In genomic region chr1:40507973-40508372, GRCh38 we compare ENCODE assay signal across 8 cellular contexts. TPM values are rescaled to one million over a fixed set of nuclear protein-coding genes. Genes with fewer than 3 reads are reported as not detected.
DNase-seq lines count a peak whose midpoint lies in the region; ATAC-seq and TF ChIP-seq lines count a peak whose summit lies in the region.

No MANE protein-coding gene starts in this region.

- H3K9me3 Mint-ChIP-seq in activated naive CD4-positive, alpha-beta T cell treated with anti-CD3 and anti-CD28 coated beads for 36 hours = peaks cover 37% of the 10 kb centered on the region

- H3K9me3 ChIP-seq in body of pancreas = peaks cover 0 to 7% (median 0%) of the 10 kb centered on the region in 3 donors
- peaks cover 2 to 3% of the 10 kb centered on the region in 2 donors for H3K9me3 ChIP-seq in lung (ENCODE audit: control insufficient read depth in 2 of 2, insufficient read depth in 1 of 2, low read length in 1 of 2)
- peaks cover 0 to 61% (median 2%) of the 10 kb centered on the region in 4 donors for H3K9me3 ChIP-seq in tibial nerve

- no peak for TF ChIP-seq EP300 in tibial nerve (IDR thresholded peaks at IDR 0.05)

- H3K4me3 Mint-ChIP-seq in activated naive CD4-positive, alpha-beta T cell treated with anti-CD3 and anti-CD28 coated beads for 36 hours = peak overlapping the region; percentile 80

- CTCF ChIA-PET in activated naive CD4-positive, alpha-beta T cell treated with anti-CD3 and anti-CD28 coated beads for 36 hours (lab: Charles Lee) = interaction anchor here (1.0 kb wide), 1 partner anchor 169 kb away, joined by 3 read pairs; no protein-coding TSS in a partner anchor

- peaks cover 0 to 2% of the 10 kb centered on the region in 2 donors for H3K36me3 ChIP-seq in body of pancreas (replicated peaks in 1 of 2; ENCODE audit: insufficient read depth in 1 of 2, low read depth in 2 of 2)
- no peaks in the 10 kb centered on the region for H3K36me3 ChIP-seq in lung (ENCODE audit: control insufficient read depth in 2 of 2, insufficient read depth in 2 of 2, low read length in 2 of 2)
- H3K36me3 ChIP-seq in tibial nerve = peaks cover 0 to 43% (median 0%) of the 10 kb centered on the region in 3 donors

- H3K27me3 ChIP-seq in body of pancreas (no peaks in the 10 kb centered on the region), lung (ENCODE audit: control insufficient read depth, insufficient read depth) (no peaks in the 10 kb centered on the region), tibial nerve (no peaks in the 10 kb centered on the region)

- H3K36me3 Mint-ChIP-seq in activated naive CD4-positive, alpha-beta T cell treated with anti-CD3 and anti-CD28 coated beads for 36 hours (ENCODE audit: low read depth) = peaks cover 67% of the 10 kb centered on the region

- peak overlapping the region in 3 of 4 donors; percentile 46 to 77 (median 73) for H3K27ac ChIP-seq in body of pancreas
- H3K27ac ChIP-seq in lung (ENCODE audit: low read depth in 1 of 2, low read length in 1 of 2) = peak overlapping the region; percentile 33 to 63
- peak overlapping the region in 2 of 4 donors; percentile 67 to 78 for H3K27ac ChIP-seq in tibial nerve

- H3K4me1 Mint-ChIP-seq in activated naive CD4-positive, alpha-beta T cell treated with anti-CD3 and anti-CD28 coated beads for 36 hours (ENCODE audit: low read depth) = peaks cover 10% of the 10 kb centered on the region

- H3K27ac Mint-ChIP-seq in activated naive CD4-positive, alpha-beta T cell treated with anti-CD3 and anti-CD28 coated beads for 36 hours = peak overlapping the region; percentile 81

- intact Hi-C loops in activated naive CD4-positive, alpha-beta T cell treated with anti-CD3 and anti-CD28 coated beads for 36 hours (cut with micrococcal nuclease) = loop anchor here (1.0 kb wide), 3 partner anchors 23 to 57 kb away; partner anchors contain the start of genes ZFP69 and ZNF684
- intact Hi-C loops in body of pancreas (cut with DNase I) = no loop called here

- TF ChIP-seq POLR2A in body of pancreas (IDR thresholded peaks at IDR 0.05) = no peak
- TF ChIP-seq POLR2A in tibial nerve (IDR thresholded peaks at IDR 0.05) = no peak

- TF ChIP-seq CTCF in body of pancreas (IDR thresholded peaks at IDR 0.05) = no peak
- no peak for TF ChIP-seq CTCF in lung (IDR thresholded peaks at IDR 0.05; ENCODE audit: control extremely low read depth, extremely low read depth)
- no peak for TF ChIP-seq CTCF in tibial nerve (IDR thresholded peaks at IDR 0.05)

- no peaks in the 10 kb centered on the region for H3K27me3 Mint-ChIP-seq in activated naive CD4-positive, alpha-beta T cell treated with anti-CD3 and anti-CD28 coated beads for 36 hours (ENCODE audit: low read depth)

- WGBS in body of pancreas, 2 donors = 60 to 65% methylated on average over 6 of the region's 6 CpGs
- WGBS in lung, 2 donors = 60 to 63% methylated on average over 6 of the region's 6 CpGs
- WGBS in tibial nerve, 2 donors = 63 to 65% methylated on average over 6 of the region's 6 CpGs

- no peak for ATAC-seq in body of pancreas
- no peak for ATAC-seq in lung (ENCODE audit: insufficient read depth, low FRiP score)
- ATAC-seq in HG03139 (IDR thresholded peaks at IDR 0.05; ENCODE audit: unreplicated experiment) = no peak

- no peak for DNase-seq in activated naive CD4-positive, alpha-beta T cell treated with anti-CD3 and anti-CD28 coated beads for 36 hours
- DNase-seq in activated naive CD4-positive, alpha-beta T cell (lab: John Stamatoyannopoulos, UW) = no peak
- DNase-seq in body of pancreas (no peak), lung (ENCODE audit: low spot score) (no peak), tibial nerve (ENCODE audit: low spot score in 2 of 2) (no peak)
- no peak for DNase-seq in activated effector memory CD4-positive, alpha-beta T cell treated with anti-CD3 and anti-CD28 coated beads, Interleukin-2, amount 50 U/mL, for 16 hours
- DNase-seq in activated CD4-positive, CD25-positive, alpha-beta regulatory T cell (lab: John Stamatoyannopoulos, UW) = no peak

- H3K4me1 ChIP-seq in body of pancreas = peaks cover 7% of the 10 kb centered on the region
- peaks cover 0 to 7% of the 10 kb centered on the region in 2 donors for H3K4me1 ChIP-seq in lung (ENCODE audit: control insufficient read depth in 2 of 2, insufficient read depth in 2 of 2, low read length in 2 of 2)
- peaks cover 0 to 14% (median 0%) of the 10 kb centered on the region in 4 donors for H3K4me1 ChIP-seq in tibial nerve

- peak overlapping the region; percentile 16 to 77 for H3K4me3 ChIP-seq in body of pancreas
- H3K4me3 ChIP-seq in lung = peak overlapping the region; percentile 70
- peak overlapping the region; percentile 60 to 91 (median 72) for H3K4me3 ChIP-seq in tibial nerve

RNA-seq across cellular contexts. Expression of gene EXO5, which starts 0.6 kb away (rescaled TPM):
- total RNA-seq in activated naive CD4-positive, alpha-beta T cell treated with anti-CD3 and anti-CD28 coated beads for 36 hours = 1 to 10 TPM; 9.4 to 9.9 TPM
- 10 to 100 TPM in 1 of 2 donors, 1 to 10 TPM in 1; 5.2 to 12.9 TPM for total RNA-seq in body of pancreas
- total RNA-seq in lung = 1 to 10 TPM; 5.0 to 8.4 TPM
- polyA plus RNA-seq in lung = 1 to 10 TPM; 4.8 to 5.3 TPM
- total RNA-seq in tibial nerve = 1 to 10 TPM; 2.0 to 6.5 (median 4.6) TPM

RNA-seq across cellular contexts. Expression of gene ZNF684, which starts 23.5 kb away (rescaled TPM):
- total RNA-seq in activated naive CD4-positive, alpha-beta T cell treated with anti-CD3 and anti-CD28 coated beads for 36 hours = 1 to 10 TPM; 6.8 to 7.0 TPM
- total RNA-seq in body of pancreas = 10 to 100 TPM in 1 of 2 donors, 1 to 10 TPM in 1; 3.1 to 17.1 TPM
- total RNA-seq in lung = 1 to 10 TPM; 4.8 to 5.2 TPM
- 1 to 10 TPM; 1.7 to 3.3 TPM for polyA plus RNA-seq in lung
- 1 to 10 TPM; 5.3 to 9.0 (median 6.4) TPM for total RNA-seq in tibial nerve

RNA-seq across cellular contexts. Expression of gene ZFP69, which starts 30.9 kb away (rescaled TPM):
- 1 to 10 TPM; 3.5 to 3.8 TPM for total RNA-seq in activated naive CD4-positive, alpha-beta T cell treated with anti-CD3 and anti-CD28 coated beads for 36 hours
- total RNA-seq in body of pancreas (1 to 10 TPM in 1 of 2 donors, under 1 TPM in 1; 0.66 to 1.3 TPM), lung (1 to 10 TPM; 3.4 to 4.2 TPM), tibial nerve (1 to 10 TPM; 1.7 to 7.6 (median 3.4) TPM)
- 1 to 10 TPM; 1.7 to 4.2 TPM for polyA plus RNA-seq in lung

RNA-seq across cellular contexts. Expression of gene ZFP69B, which starts 57.7 kb away (rescaled TPM):
- 10 to 100 TPM; 11.2 to 11.3 TPM for total RNA-seq in activated naive CD4-positive, alpha-beta T cell treated with anti-CD3 and anti-CD28 coated beads for 36 hours
- total RNA-seq in body of pancreas (1 to 10 TPM in 1 of 2 donors, under 1 TPM in 1; 0.66 to 1.8 TPM), lung (1 to 10 TPM; 2.0 to 2.7 TPM), tibial nerve (1 to 10 TPM in 2 of 4 donors, under 1 TPM in 2; 0.39 to 2.3 (median 1.3) TPM)
- under 1 TPM; 0.43 to 0.87 TPM for polyA plus RNA-seq in lung
